ENCODE assay signal across 13 cellular contexts in genomic region chr2:19687260-19687659, GRCh38.
"Had no signal": no experiment of that assay in that cellular context is flagged by ENCODE, and none has a peak within 500 bp of the region (broad histone marks: within the 10 kb centered on the region; RNA-seq: fewer than 3 reads in every experiment).

No MANE protein-coding gene starts in this region.

- H3K27ac ChIP-seq: colonic mucosa, gastrocnemius medialis, left lung, pancreas, testis had no signal

- H3K36me3 ChIP-seq: colonic mucosa, gastrocnemius medialis, left lung, pancreas had no signal

- H3K4me1 ChIP-seq: colonic mucosa, left lung, pancreas had no signal

- DNase-seq: activated CD4-positive, alpha-beta memory T cell treated with anti-CD3 and anti-CD28 coated beads for 36 hours; activated CD8-positive, alpha-beta memory T cell treated with anti-CD3 and anti-CD28 coated beads, Interleukin-2, amount 10 ng/mL, durations not matched to agents 7 days and 5 days; amniotic stem cell; central memory CD4-positive, alpha-beta T cell; colonic mucosa; gastrocnemius medialis; left lung; mammary epithelial cell; naive thymus-derived CD4-positive, alpha-beta T cell; pancreas; stimulated activated CD4-positive, alpha-beta T cell treated with anti-CD3 and anti-CD28 coated beads, Interleukin-4, amount 100 ng/mL, for 24 hours; T-helper 2 cell; testis had no signal

- H3K27me3 ChIP-seq: colonic mucosa, gastrocnemius medialis, left lung, pancreas, testis had no signal

- H3K4me3 ChIP-seq: colonic mucosa, gastrocnemius medialis, left lung, pancreas, testis had no signal

- H3K9me3 ChIP-seq: colonic mucosa, gastrocnemius medialis, left lung, pancreas, testis had no signal
